ENCODE assay signal across 9 cellular contexts in genomic region chr5:1316588-1316902, GRCh38. TPM values are rescaled to one million over a fixed set of nuclear protein-coding genes. Genes with fewer than 3 reads are reported as not detected.
A peak's percentile ranks its signal among the peaks of the same experiment; 100 is the strongest.
DNase-seq lines count a peak whose midpoint lies in the region; ATAC-seq, FAIRE-seq and TF ChIP-seq lines count a peak whose summit lies in the region.
"Had no signal": no experiment of that assay in that cellular context is flagged by ENCODE, and none has a peak within 500 bp of the region (broad histone marks: within the 10 kb centered on the region; RNA-seq: fewer than 3 reads in every experiment).

No MANE protein-coding gene starts in this region.

- intact Hi-C loops in CD4-positive, alpha-beta memory T cell (cut with micrococcal nuclease), result loop anchor here (1.0 kb wide), 2 partner anchors 29 to 70 kb away; partner anchors contain the start of gene CLPTM1L

- ATAC-seq in activated T-helper 17 cell treated with anti-CD3 and anti-CD28 coated beads, Interleukin-2, amount 50 U/mL, for 72 hours (replicated peaks), result peak; percentile 14
- no peak for ATAC-seq in GM21825 (IDR thresholded peaks at IDR 0.05; ENCODE audit: unreplicated experiment)

- H3K27ac ChIP-seq in CD4-positive, alpha-beta memory T cell (ENCODE audit: low read depth, low read length), result peak overlapping the region; percentile 53
- no peak overlapping the region for H3K27ac ChIP-seq in neural progenitor cell

- H3K4me3 ChIP-seq in CD4-positive, alpha-beta memory T cell (ENCODE audit: low read length in 2 of 2), result peak overlapping the region in 1 of 2 donors; percentile 53
- no peak overlapping the region for H3K4me3 ChIP-seq in neural progenitor cell

- POLR2A ChIA-PET in CD4-positive, alpha-beta memory T cell (lab: Charles Lee; ENCODE audit: partially characterized antibody), result interaction anchor here (1.1 to 4.2 kb wide), 8 partner anchors 10 to 317 kb away, joined by 3 to 31 read pairs (median 12); partner anchors contain the start of genes CLPTM1L and TERT

- peaks cover 0 to 5% (median 0%) of the 10 kb centered on the region in 8 donors for H3K9me3 Mint-ChIP-seq in CD4-positive, alpha-beta memory T cell
- H3K9me3 Mint-ChIP-seq in activated T-helper 17 cell treated with anti-CD3 and anti-CD28 coated beads, Interleukin-2, amount 50 U/mL, for 72 hours, result no peaks in the 10 kb centered on the region
- H3K9me3 Mint-ChIP-seq in neural progenitor cell, result no peaks in the 10 kb centered on the region

- H2AFZ ChIP-seq in neural progenitor cell (replicated peaks), result no peak overlapping the region

- peak overlapping the region; percentile 77 to 92 (median 84) for H3K4me3 Mint-ChIP-seq in CD4-positive, alpha-beta memory T cell
- peak overlapping the region; percentile 82 for H3K4me3 Mint-ChIP-seq in activated T-helper 17 cell treated with anti-CD3 and anti-CD28 coated beads, Interleukin-2, amount 50 U/mL, for 72 hours
- no peak overlapping the region for H3K4me3 Mint-ChIP-seq in neural progenitor cell

- peaks cover 60% of the 10 kb centered on the region for H3K4me1 ChIP-seq in CD4-positive, alpha-beta memory T cell (ENCODE audit: insufficient read depth, low read length)
- peaks cover 12% of the 10 kb centered on the region for H3K4me1 ChIP-seq in neural progenitor cell

- peak overlapping the region; percentile 86 to 97 (median 94) for H3K27ac Mint-ChIP-seq in CD4-positive, alpha-beta memory T cell
- H3K27ac Mint-ChIP-seq in activated T-helper 17 cell treated with anti-CD3 and anti-CD28 coated beads, Interleukin-2, amount 50 U/mL, for 72 hours, result peak overlapping the region; percentile 94
- no peak overlapping the region for H3K27ac Mint-ChIP-seq in neural progenitor cell

- H3K4me2 ChIP-seq in neural progenitor cell, result peak overlapping the region; percentile 60

- H3K79me2 ChIP-seq in neural progenitor cell (ENCODE audit: low read depth), result no peaks in the 10 kb centered on the region

- no peaks in the 10 kb centered on the region for H3K9me3 ChIP-seq in CD4-positive, alpha-beta memory T cell (ENCODE audit: control insufficient read depth in 1 of 2, low read length in 2 of 2)
- H3K9me3 ChIP-seq in neural progenitor cell (ENCODE audit: low read depth), result no peaks in the 10 kb centered on the region

- TF ChIP-seq CTCF in neural progenitor cell (IDR thresholded peaks at IDR 0.05), result no peak

- H3K36me3 ChIP-seq in CD4-positive, alpha-beta memory T cell (ENCODE audit: insufficient read depth, low read length), result peaks cover 20% of the 10 kb centered on the region
- no peaks in the 10 kb centered on the region for H3K36me3 ChIP-seq in neural progenitor cell

- H3K36me3 Mint-ChIP-seq in CD4-positive, alpha-beta memory T cell, result peaks cover 10 to 46% of the 10 kb centered on the region in 2 donors
- peaks cover 43% of the 10 kb centered on the region for H3K36me3 Mint-ChIP-seq in activated T-helper 17 cell treated with anti-CD3 and anti-CD28 coated beads, Interleukin-2, amount 50 U/mL, for 72 hours (ENCODE audit: low read depth)
- H3K36me3 Mint-ChIP-seq in neural progenitor cell, result peaks cover 12% of the 10 kb centered on the region

- H3K9ac ChIP-seq in neural progenitor cell, result no peak overlapping the region

- peaks cover 14% of the 10 kb centered on the region for H3F3A ChIP-seq in neural progenitor cell (ENCODE audit: low read depth)

- no peaks in the 10 kb centered on the region for H4K20me1 ChIP-seq in neural progenitor cell (ENCODE audit: low read depth)

- peaks cover 44 to 62% (median 55%) of the 10 kb centered on the region in 4 donors for H3K4me1 Mint-ChIP-seq in CD4-positive, alpha-beta memory T cell
- H3K4me1 Mint-ChIP-seq in activated T-helper 17 cell treated with anti-CD3 and anti-CD28 coated beads, Interleukin-2, amount 50 U/mL, for 72 hours, result peaks cover 41% of the 10 kb centered on the region
- peaks cover 6% of the 10 kb centered on the region for H3K4me1 Mint-ChIP-seq in neural progenitor cell

- no peaks in the 10 kb centered on the region for H3K27me3 ChIP-seq in CD4-positive, alpha-beta memory T cell (ENCODE audit: insufficient read depth, low read length)
- H3K27me3 ChIP-seq in neural progenitor cell, result no peaks in the 10 kb centered on the region

- CTCF ChIA-PET in CD4-positive, alpha-beta memory T cell (lab: Charles Lee; ENCODE audit: partially characterized antibody), result interaction anchor here (1.8 kb wide), 1 partner anchor 23 kb away, joined by 4 read pairs; no protein-coding TSS in a partner anchor

- no peak for DNase-seq in CD4-positive, alpha-beta memory T cell
- DNase-seq in GM19239 (ENCODE audit: insufficient read length, low spot score) (no peak), neural progenitor cell (ENCODE audit: low spot score) (no peak), NCI-H774 (lab: John Stamatoyannopoulos, UW) (no peak), NCI-H82 (lab: John Stamatoyannopoulos, UW) (no peak), activated gamma-delta T cell treated with Interleukin-2 at 50 U/mL for 16 hours (no peak)

- peak; percentile 60 for FAIRE-seq in GM19239 (lab: Jason Lieb, UNC)
- FAIRE-seq: G401.6 had no signal

- H3K27me3 Mint-ChIP-seq in CD4-positive, alpha-beta memory T cell, result no peaks in the 10 kb centered on the region
- H3K27me3 Mint-ChIP-seq in activated T-helper 17 cell treated with anti-CD3 and anti-CD28 coated beads, Interleukin-2, amount 50 U/mL, for 72 hours, result no peaks in the 10 kb centered on the region
- H3K27me3 Mint-ChIP-seq in neural progenitor cell (ENCODE audit: insufficient read depth, low read depth), result peaks cover 2% of the 10 kb centered on the region

RNA-seq across cellular contexts. Expression of gene TERT, which starts 21.7 kb away (rescaled TPM):
- total RNA-seq in CD4-positive, alpha-beta memory T cell, result not detected
- under 1 TPM; 0.12 to 0.13 TPM for polyA plus RNA-seq in CD4-positive, alpha-beta memory T cell
- total RNA-seq in activated T-helper 17 cell treated with anti-CD3 and anti-CD28 coated beads, Interleukin-2, amount 50 U/mL, for 72 hours, result 1 to 10 TPM; 4.6 to 9.1 TPM
- total RNA-seq in neural progenitor cell (ENCODE audit: low replicate concordance), result 2.4 and 14.8 TPM in 2 replicates

RNA-seq across cellular contexts. Expression of gene CLPTM1L, which starts 28.4 kb away (rescaled TPM):
- 10 to 100 TPM; 86.0 to 87.4 TPM for total RNA-seq in CD4-positive, alpha-beta memory T cell
- 10 to 100 TPM; 34.1 to 59.2 TPM for polyA plus RNA-seq in CD4-positive, alpha-beta memory T cell
- total RNA-seq in activated T-helper 17 cell treated with anti-CD3 and anti-CD28 coated beads, Interleukin-2, amount 50 U/mL, for 72 hours, result 100 to 1,000 TPM in 1 of 2 donors, 10 to 100 TPM in 1; 42.3 to 118 TPM
- 74.8 and 79.9 TPM in 2 replicates for total RNA-seq in neural progenitor cell (ENCODE audit: low replicate concordance)
